Comparison of ENCODE assay signal across 27 cellular contexts in genomic region chr5:78816143-78816765, GRCh38.
"Had no signal": no experiment of that assay in that cellular context is flagged by ENCODE, and none has a peak within 500 bp of the region (broad histone marks: within the 10 kb centered on the region; RNA-seq: fewer than 3 reads in every experiment).

No MANE protein-coding gene starts in this region.

- H3K27ac ChIP-seq: adrenal gland, ascending aorta, dorsolateral prefrontal cortex, epithelial cell of prostate, gastroesophageal sphincter, heart left ventricle, neutrophil, pancreas, psoas muscle, stomach, suprapubic skin, transverse colon had no signal

- H3K4me1 ChIP-seq: adrenal gland, ascending aorta, gastroesophageal sphincter, pancreas, psoas muscle, stomach, suprapubic skin, transverse colon had no signal

- H3K9me3 ChIP-seq: adrenal gland, ascending aorta, gastroesophageal sphincter, neutrophil, pancreas, psoas muscle, stomach, suprapubic skin, transverse colon had no signal

- H3K27me3 ChIP-seq: adrenal gland, ascending aorta, dorsolateral prefrontal cortex, gastroesophageal sphincter, heart left ventricle, neutrophil, pancreas, stomach, suprapubic skin, transverse colon had no signal

- DNase-seq: activated B cell treated with CpG ODN at 0.5 μM for 24 hours; activated CD4-positive, alpha-beta T cell treated with anti-CD3 and anti-CD28 coated beads for 36 hours; activated CD4-positive, alpha-beta T cell treated with anti-CD3 and anti-CD28 coated beads, Interleukin-2, amount 50 U/mL, for 48 hours; activated CD8-positive, alpha-beta memory T cell treated with anti-CD3 and anti-CD28 coated beads, Interleukin-2, amount 50 U/mL, for 48 hours; activated naive CD4-positive, alpha-beta T cell; activated T-cell treated with anti-CD3 and anti-CD28 coated beads, Interleukin-2, amount 50 U/mL, for 4 hours; adrenal gland; dorsolateral prefrontal cortex; heart left ventricle; islet precursor cell; pancreas; psoas muscle; small intestine; stimulated activated CD4-positive, alpha-beta T cell treated with anti-CD3 and anti-CD28 coated beads, Interleukin-2, amount 100 ng/mL, for 24 hours; stomach; T-helper 9 cell; transverse colon had no signal

- ATAC-seq: activated CD4-positive, alpha-beta T cell treated with anti-CD3 and anti-CD28 coated beads for 36 hours; activated T-cell treated with anti-CD3 and anti-CD28 coated beads, Interleukin-2, amount 50 U/mL, for 4 hours; gastroesophageal sphincter; heart left ventricle; left lobe of liver; natural killer cell treated with Interleukin-12 subunit alpha and Interleukin-12 subunit beta and Interleukin-15 and Interleukin-18, amount 100 ng/mL, for 72 hours; pancreas; psoas muscle; sciatic nerve; stimulated activated effector memory CD8-positive, alpha-beta T cell treated with anti-CD3 and anti-CD28 coated beads, Interleukin-12 subunit alpha, Interleukin-12 subunit beta, amount 100 ng/mL, for 72 hours had no signal

- H3K4me3 ChIP-seq: adrenal gland, ascending aorta, dorsolateral prefrontal cortex, gastroesophageal sphincter, heart left ventricle, lung, pancreas, psoas muscle, stomach, suprapubic skin, transverse colon had no signal

- H3K36me3 ChIP-seq: adrenal gland, ascending aorta, neutrophil, pancreas, stomach, suprapubic skin had no signal
